In the genomic region with DNA sequence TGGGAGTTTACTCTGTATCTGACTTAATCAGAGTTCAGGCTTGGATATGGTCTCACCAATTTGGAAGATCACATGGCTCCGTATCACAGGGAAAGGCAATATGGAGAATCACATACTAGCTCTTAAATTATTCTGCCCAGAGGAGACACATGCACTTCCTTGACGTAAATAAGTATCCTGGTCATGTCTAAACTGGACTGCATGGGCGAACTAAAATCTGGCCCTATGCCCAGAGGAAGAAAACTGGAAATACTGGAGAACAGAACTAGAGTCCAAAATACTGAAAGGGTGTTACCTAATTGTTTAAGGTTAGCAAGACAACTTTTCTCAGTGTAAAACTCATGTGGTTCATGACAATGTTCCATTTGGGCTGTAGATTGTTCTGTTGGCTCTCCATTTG, we compare ENCODE assay signal across 22 cellular contexts.
"Had no signal": no experiment of that assay in that cellular context is flagged by ENCODE, and none has a peak within 500 bp of the region (broad histone marks: within the 10 kb centered on the region; RNA-seq: fewer than 3 reads in every experiment).

No MANE protein-coding gene starts in this region.

- H3K27me3 ChIP-seq: colonic mucosa, esophagus squamous epithelium, gastrocnemius medialis, heart right ventricle, left lung had no signal

- H3K9me3 ChIP-seq: colonic mucosa, esophagus squamous epithelium, gastrocnemius medialis, left lung, mucosa of descending colon had no signal

- H3K4me1 ChIP-seq: colonic mucosa, gastrocnemius medialis, heart right ventricle, left lung had no signal

- H3K36me3 ChIP-seq: colonic mucosa, esophagus squamous epithelium, gastrocnemius medialis, heart right ventricle, left lung had no signal

- H3K4me3 ChIP-seq: colonic mucosa, esophagus squamous epithelium, gastrocnemius medialis, heart right ventricle, left lung, lung, mucosa of descending colon had no signal

- DNase-seq: colonic mucosa; cortex of kidney; effector CD8-positive, alpha-beta T cell; effector memory CD8-positive, alpha-beta T cell; endodermal cell; erythroblast; esophagus squamous epithelium; foreskin fibroblast; gastrocnemius medialis; glutamatergic neuron; head of caudate nucleus; heart right ventricle; hippocampal formation; left cardiac atrium; left lung; left ventricle myocardium superior; mesenchymal stem cell; mucosa of descending colon; naive B cell; naive thymus-derived CD8-positive, alpha-beta T cell had no signal

- H3K27ac ChIP-seq: colonic mucosa, esophagus squamous epithelium, gastrocnemius medialis, heart right ventricle, left lung had no signal

- ATAC-seq: effector memory CD8-positive, alpha-beta T cell; esophagus mucosa; gastrocnemius medialis; heart right ventricle; left cardiac atrium; left lung; left ventricle myocardium superior; mucosa of descending colon; naive thymus-derived CD8-positive, alpha-beta T cell had no signal
